Comparison of ENCODE assay signal across 1 cellular context in genomic region chr11:74978041-74978440, GRCh38.
TF ChIP-seq lines count a peak whose summit lies in the region.

No MANE protein-coding gene starts in this region.

TF ChIP-seq in K562, 482 proteins besides CTCF, POLR2A, EP300 and RAD21:
- TF ChIP-seq RBM25 (IDR thresholded peaks at IDR 0.05; ENCODE audit: low read depth, low read length, severe bottlenecking) (peak; percentile 11), RHOXF2B (CRISPR knock-in tag; conservative IDR thresholded peaks at IDR 0.05) (no peak), NFIC (IDR thresholded peaks at IDR 0.05) (0 out of 2 replicates have a peak, but pooled peaks have one; percentile 16)
TF ChIP-seq in K562: peak in this region for 2.
